1 cellular context compared by ENCODE assay signal in genomic region chr13:114222461-114222968, GRCh38.
A peak's percentile ranks its signal among the peaks of the same experiment; 100 is the strongest.
TF ChIP-seq lines count a peak whose summit lies in the region.

No MANE protein-coding gene starts in this region.

TF ChIP-seq in K562, 482 proteins besides CTCF, POLR2A, EP300 and RAD21 (continued from another document and continues in another):
- TF ChIP-seq, protein P1, sequence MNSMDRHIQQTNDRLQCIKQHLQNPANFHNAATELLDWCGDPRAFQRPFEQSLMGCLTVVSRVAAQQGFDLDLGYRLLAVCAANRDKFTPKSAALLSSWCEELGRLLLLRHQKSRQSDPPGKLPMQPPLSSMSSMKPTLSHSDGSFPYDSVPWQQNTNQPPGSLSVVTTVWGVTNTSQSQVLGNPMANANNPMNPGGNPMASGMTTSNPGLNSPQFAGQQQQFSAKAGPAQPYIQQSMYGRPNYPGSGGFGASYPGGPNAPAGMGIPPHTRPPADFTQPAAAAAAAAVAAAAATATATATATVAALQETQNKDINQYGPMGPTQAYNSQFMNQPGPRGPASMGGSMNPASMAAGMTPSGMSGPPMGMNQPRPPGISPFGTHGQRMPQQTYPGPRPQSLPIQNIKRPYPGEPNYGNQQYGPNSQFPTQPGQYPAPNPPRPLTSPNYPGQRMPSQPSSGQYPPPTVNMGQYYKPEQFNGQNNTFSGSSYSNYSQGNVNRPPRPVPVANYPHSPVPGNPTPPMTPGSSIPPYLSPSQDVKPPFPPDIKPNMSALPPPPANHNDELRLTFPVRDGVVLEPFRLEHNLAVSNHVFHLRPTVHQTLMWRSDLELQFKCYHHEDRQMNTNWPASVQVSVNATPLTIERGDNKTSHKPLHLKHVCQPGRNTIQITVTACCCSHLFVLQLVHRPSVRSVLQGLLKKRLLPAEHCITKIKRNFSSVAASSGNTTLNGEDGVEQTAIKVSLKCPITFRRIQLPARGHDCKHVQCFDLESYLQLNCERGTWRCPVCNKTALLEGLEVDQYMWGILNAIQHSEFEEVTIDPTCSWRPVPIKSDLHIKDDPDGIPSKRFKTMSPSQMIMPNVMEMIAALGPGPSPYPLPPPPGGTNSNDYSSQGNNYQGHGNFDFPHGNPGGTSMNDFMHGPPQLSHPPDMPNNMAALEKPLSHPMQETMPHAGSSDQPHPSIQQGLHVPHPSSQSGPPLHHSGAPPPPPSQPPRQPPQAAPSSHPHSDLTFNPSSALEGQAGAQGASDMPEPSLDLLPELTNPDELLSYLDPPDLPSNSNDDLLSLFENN (IDR thresholded peaks at IDR 0.05; ENCODE audit: low read depth in 2 of 2, low read length in 2 of 2): 0 out of 4 replicates have a peak, but pooled peaks of 1 of the 2 experiments have one; percentile 35
- TF ChIP-seq CREBBP (IDR thresholded peaks at IDR 0.05; ENCODE audit: low read depth, low read length) (no peak), SAFB (IDR thresholded peaks at IDR 0.05; ENCODE audit: borderline replicate concordance, low read depth, low read length) (no peak), GTF3C2 (IDR thresholded peaks at IDR 0.05; ENCODE audit: borderline replicate concordance, extremely low read depth, insufficient read length) (no peak), PPARD (CRISPR knock-in tag; IDR thresholded peaks at IDR 0.05) (no peak), JUND (IDR thresholded peaks at IDR 0.05; ENCODE audit: borderline replicate concordance, low read depth, low read length) (peak; percentile 56; the same call in 1 of the 2 replicates), JUND (tag; IDR thresholded peaks at IDR 0.05; ENCODE audit: borderline replicate concordance, low read depth, low read length) (peak; percentile 37; the same call in 1 of the 3 replicates), ZNF436 (CRISPR knock-in tag; IDR thresholded peaks at IDR 0.05) (no peak), ZNF347 (CRISPR knock-in tag; IDR thresholded peaks at IDR 0.05; ENCODE audit: low read depth) (no peak), SPI1 (IDR thresholded peaks at IDR 0.05; ENCODE audit: borderline replicate concordance, low read depth, low read length) (no peak), DEAF1 (CRISPR knock-in tag; IDR thresholded peaks at IDR 0.05) (no peak), ERF (CRISPR knock-in tag; IDR thresholded peaks at IDR 0.05) (0 out of 2 replicates have a peak, but pooled peaks have one; percentile 28), CBX5 (IDR thresholded peaks at IDR 0.05; ENCODE audit: borderline replicate concordance, low read depth) (no peak), CREB3L1 (IDR thresholded peaks at IDR 0.05; ENCODE audit: borderline replicate concordance, low read depth) (no peak), SMC3 (conservative IDR thresholded peaks at IDR 0.05; ENCODE audit: insufficient read depth, low read depth, low read length) (no peak), IRF9 (tag; IDR thresholded peaks at IDR 0.05) (no peak), ZNF354B (CRISPR knock-in tag; IDR thresholded peaks at IDR 0.05) (no peak), HCFC1 (IDR thresholded peaks at IDR 0.05; ENCODE audit: low read depth, low read length) (no peak), ZNF3 (CRISPR knock-in tag; IDR thresholded peaks at IDR 0.05) (no peak)
- TF ChIP-seq, protein P2, sequence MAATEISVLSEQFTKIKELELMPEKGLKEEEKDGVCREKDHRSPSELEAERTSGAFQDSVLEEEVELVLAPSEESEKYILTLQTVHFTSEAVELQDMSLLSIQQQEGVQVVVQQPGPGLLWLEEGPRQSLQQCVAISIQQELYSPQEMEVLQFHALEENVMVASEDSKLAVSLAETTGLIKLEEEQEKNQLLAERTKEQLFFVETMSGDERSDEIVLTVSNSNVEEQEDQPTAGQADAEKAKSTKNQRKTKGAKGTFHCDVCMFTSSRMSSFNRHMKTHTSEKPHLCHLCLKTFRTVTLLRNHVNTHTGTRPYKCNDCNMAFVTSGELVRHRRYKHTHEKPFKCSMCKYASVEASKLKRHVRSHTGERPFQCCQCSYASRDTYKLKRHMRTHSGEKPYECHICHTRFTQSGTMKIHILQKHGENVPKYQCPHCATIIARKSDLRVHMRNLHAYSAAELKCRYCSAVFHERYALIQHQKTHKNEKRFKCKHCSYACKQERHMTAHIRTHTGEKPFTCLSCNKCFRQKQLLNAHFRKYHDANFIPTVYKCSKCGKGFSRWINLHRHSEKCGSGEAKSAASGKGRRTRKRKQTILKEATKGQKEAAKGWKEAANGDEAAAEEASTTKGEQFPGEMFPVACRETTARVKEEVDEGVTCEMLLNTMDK (IDR thresholded peaks at IDR 0.05; ENCODE audit: borderline replicate concordance, insufficient read depth, low read depth, low read length, poor library complexity, severe bottlenecking): no peak
- TF ChIP-seq, protein P3, sequence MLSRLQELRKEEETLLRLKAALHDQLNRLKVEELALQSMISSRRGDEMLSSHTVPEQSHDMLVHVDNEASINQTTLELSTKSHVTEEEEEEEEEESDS (CRISPR knock-in tag; IDR thresholded peaks at IDR 0.05): no peak
- TF ChIP-seq, protein P4, sequence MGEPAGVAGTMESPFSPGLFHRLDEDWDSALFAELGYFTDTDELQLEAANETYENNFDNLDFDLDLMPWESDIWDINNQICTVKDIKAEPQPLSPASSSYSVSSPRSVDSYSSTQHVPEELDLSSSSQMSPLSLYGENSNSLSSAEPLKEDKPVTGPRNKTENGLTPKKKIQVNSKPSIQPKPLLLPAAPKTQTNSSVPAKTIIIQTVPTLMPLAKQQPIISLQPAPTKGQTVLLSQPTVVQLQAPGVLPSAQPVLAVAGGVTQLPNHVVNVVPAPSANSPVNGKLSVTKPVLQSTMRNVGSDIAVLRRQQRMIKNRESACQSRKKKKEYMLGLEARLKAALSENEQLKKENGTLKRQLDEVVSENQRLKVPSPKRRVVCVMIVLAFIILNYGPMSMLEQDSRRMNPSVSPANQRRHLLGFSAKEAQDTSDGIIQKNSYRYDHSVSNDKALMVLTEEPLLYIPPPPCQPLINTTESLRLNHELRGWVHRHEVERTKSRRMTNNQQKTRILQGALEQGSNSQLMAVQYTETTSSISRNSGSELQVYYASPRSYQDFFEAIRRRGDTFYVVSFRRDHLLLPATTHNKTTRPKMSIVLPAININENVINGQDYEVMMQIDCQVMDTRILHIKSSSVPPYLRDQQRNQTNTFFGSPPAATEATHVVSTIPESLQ (CRISPR knock-in tag; IDR thresholded peaks at IDR 0.05): no peak
- TF ChIP-seq, protein P5, sequence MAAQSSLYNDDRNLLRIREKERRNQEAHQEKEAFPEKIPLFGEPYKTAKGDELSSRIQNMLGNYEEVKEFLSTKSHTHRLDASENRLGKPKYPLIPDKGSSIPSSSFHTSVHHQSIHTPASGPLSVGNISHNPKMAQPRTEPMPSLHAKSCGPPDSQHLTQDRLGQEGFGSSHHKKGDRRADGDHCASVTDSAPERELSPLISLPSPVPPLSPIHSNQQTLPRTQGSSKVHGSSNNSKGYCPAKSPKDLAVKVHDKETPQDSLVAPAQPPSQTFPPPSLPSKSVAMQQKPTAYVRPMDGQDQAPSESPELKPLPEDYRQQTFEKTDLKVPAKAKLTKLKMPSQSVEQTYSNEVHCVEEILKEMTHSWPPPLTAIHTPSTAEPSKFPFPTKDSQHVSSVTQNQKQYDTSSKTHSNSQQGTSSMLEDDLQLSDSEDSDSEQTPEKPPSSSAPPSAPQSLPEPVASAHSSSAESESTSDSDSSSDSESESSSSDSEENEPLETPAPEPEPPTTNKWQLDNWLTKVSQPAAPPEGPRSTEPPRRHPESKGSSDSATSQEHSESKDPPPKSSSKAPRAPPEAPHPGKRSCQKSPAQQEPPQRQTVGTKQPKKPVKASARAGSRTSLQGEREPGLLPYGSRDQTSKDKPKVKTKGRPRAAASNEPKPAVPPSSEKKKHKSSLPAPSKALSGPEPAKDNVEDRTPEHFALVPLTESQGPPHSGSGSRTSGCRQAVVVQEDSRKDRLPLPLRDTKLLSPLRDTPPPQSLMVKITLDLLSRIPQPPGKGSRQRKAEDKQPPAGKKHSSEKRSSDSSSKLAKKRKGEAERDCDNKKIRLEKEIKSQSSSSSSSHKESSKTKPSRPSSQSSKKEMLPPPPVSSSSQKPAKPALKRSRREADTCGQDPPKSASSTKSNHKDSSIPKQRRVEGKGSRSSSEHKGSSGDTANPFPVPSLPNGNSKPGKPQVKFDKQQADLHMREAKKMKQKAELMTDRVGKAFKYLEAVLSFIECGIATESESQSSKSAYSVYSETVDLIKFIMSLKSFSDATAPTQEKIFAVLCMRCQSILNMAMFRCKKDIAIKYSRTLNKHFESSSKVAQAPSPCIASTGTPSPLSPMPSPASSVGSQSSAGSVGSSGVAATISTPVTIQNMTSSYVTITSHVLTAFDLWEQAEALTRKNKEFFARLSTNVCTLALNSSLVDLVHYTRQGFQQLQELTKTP (IDR thresholded peaks at IDR 0.05; ENCODE audit: low read depth in 1 of 2, partially characterized antibody in 2 of 2): peak in 1 of 2 experiments; percentile 31
- TF ChIP-seq, protein P6, sequence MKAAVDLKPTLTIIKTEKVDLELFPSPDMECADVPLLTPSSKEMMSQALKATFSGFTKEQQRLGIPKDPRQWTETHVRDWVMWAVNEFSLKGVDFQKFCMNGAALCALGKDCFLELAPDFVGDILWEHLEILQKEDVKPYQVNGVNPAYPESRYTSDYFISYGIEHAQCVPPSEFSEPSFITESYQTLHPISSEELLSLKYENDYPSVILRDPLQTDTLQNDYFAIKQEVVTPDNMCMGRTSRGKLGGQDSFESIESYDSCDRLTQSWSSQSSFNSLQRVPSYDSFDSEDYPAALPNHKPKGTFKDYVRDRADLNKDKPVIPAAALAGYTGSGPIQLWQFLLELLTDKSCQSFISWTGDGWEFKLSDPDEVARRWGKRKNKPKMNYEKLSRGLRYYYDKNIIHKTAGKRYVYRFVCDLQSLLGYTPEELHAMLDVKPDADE (conservative IDR thresholded peaks at IDR 0.05; ENCODE audit: control insufficient read depth, low read depth, low read length): 0 out of 2 replicates have a peak, but pooled peaks have one; percentile 37
- TF ChIP-seq, protein P7, sequence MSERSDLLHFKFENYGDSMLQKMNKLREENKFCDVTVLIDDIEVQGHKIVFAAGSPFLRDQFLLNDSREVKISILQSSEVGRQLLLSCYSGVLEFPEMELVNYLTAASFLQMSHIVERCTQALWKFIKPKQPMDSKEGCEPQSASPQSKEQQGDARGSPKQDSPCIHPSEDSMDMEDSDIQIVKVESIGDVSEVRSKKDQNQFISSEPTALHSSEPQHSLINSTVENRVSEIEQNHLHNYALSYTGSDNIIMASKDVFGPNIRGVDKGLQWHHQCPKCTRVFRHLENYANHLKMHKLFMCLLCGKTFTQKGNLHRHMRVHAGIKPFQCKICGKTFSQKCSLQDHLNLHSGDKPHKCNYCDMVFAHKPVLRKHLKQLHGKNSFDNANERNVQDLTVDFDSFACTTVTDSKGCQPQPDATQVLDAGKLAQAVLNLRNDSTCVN (CRISPR knock-in tag; IDR thresholded peaks at IDR 0.05): no peak
